ENCODE assay signal across 24 cellular contexts in genomic region chr6:144723431-144723830, GRCh38.
"Had no signal": no experiment of that assay in that cellular context is flagged by ENCODE, and none has a peak within 500 bp of the region (broad histone marks: within the 10 kb centered on the region; RNA-seq: fewer than 3 reads in every experiment).

No MANE protein-coding gene starts in this region.

- H3K9me3 ChIP-seq: stomach had no signal

- H3K27ac Mint-ChIP-seq: activated T-helper 17 cell treated with anti-CD3 and anti-CD28 coated beads, Interleukin-2, amount 50 U/mL, for 72 hours; memory B cell; nephron progenitor cell; T-helper 1 cell treated with Interleukin-12 subunit alpha and Interleukin-12 subunit beta and Interleukin-4 antibody, amounts not matched to agents 30 μg/mL and 1 μg/mL, for 36 hours; type B pancreatic cell; WTC11 had no signal

- H3K27me3 ChIP-seq: foreskin keratinocyte, stomach had no signal

- H2AFZ ChIP-seq: parathyroid adenoma had no signal

- H3K27me3 Mint-ChIP-seq: activated naive CD8-positive, alpha-beta T cell; activated T-cell treated with anti-CD3 and anti-CD28 coated beads, Interleukin-2, amount 50 U/mL, for 24 hours; activated T-helper 17 cell treated with anti-CD3 and anti-CD28 coated beads, Interleukin-2, amount 50 U/mL, for 72 hours; memory B cell; type B pancreatic cell had no signal

- H3K4me3 ChIP-seq: stomach had no signal

- DNase-seq: activated CD4-positive, alpha-beta T cell treated with anti-CD3 and anti-CD28 coated beads, Interleukin-2, amount 50 U/mL, for 4 hours; activated CD8-positive, alpha-beta memory T cell treated with anti-CD3 and anti-CD28 coated beads for 24 hours; activated CD8-positive, alpha-beta memory T cell treated with anti-CD3 and anti-CD28 coated beads, Interleukin-2, amount 50 U/mL, for 4 hours; activated naive CD4-positive, alpha-beta T cell; activated T-cell treated with anti-CD3 and anti-CD28 coated beads, Interleukin-2, amount 50 U/mL, for 24 hours; amygdala; cortex of kidney; foreskin keratinocyte; left colon; nephron progenitor cell; nucleus accumbens; right cardiac atrium; stimulated activated CD4-positive, alpha-beta T cell treated with anti-CD3 and anti-CD28 coated beads, Interleukin-4, amount 100 ng/mL, for 24 hours; stomach; T1000 had no signal

- H3K79me2 ChIP-seq: parathyroid adenoma had no signal

- H3K9me3 Mint-ChIP-seq: activated T-helper 17 cell treated with anti-CD3 and anti-CD28 coated beads, Interleukin-2, amount 50 U/mL, for 72 hours; memory B cell; T-helper 1 cell treated with Interleukin-12 subunit alpha and Interleukin-12 subunit beta and Interleukin-4 antibody, amounts not matched to agents 30 μg/mL and 1 μg/mL, for 36 hours had no signal

- ATAC-seq: activated T-helper 17 cell treated with anti-CD3 and anti-CD28 coated beads, Interleukin-2, amount 50 U/mL, for 72 hours; foreskin keratinocyte; left colon; right cardiac atrium; WTC11 had no signal

- H3K9ac ChIP-seq: parathyroid adenoma had no signal

- FAIRE-seq: bronchial epithelial cell, keratinocyte had no signal

- H3K36me3 Mint-ChIP-seq: type B pancreatic cell had no signal

- H3K27ac ChIP-seq: foreskin keratinocyte, parathyroid adenoma, stomach had no signal

- H3K4me3 Mint-ChIP-seq: activated naive CD8-positive, alpha-beta T cell; activated T-cell treated with anti-CD3 and anti-CD28 coated beads, Interleukin-2, amount 50 U/mL, for 24 hours; activated T-helper 17 cell treated with anti-CD3 and anti-CD28 coated beads, Interleukin-2, amount 50 U/mL, for 72 hours; memory B cell; nephron progenitor cell; T-helper 1 cell treated with Interleukin-12 subunit alpha and Interleukin-12 subunit beta and Interleukin-4 antibody, amounts not matched to agents 30 μg/mL and 1 μg/mL, for 36 hours; type B pancreatic cell; WTC11 had no signal
